15 cellular contexts compared by ENCODE assay signal in genomic region chr5:124790261-124790894, GRCh38. TPM values are rescaled to one million over a fixed set of nuclear protein-coding genes. Genes with fewer than 3 reads are reported as not detected.
DNase-seq lines count a peak whose midpoint lies in the region; ATAC-seq and TF ChIP-seq lines count a peak whose summit lies in the region.
"Had no signal": no experiment of that assay in that cellular context is flagged by ENCODE, and none has a peak within 500 bp of the region (broad histone marks: within the 10 kb centered on the region; RNA-seq: fewer than 3 reads in every experiment).

No MANE protein-coding gene starts in this region.

- H3K4me1 ChIP-seq in hepatocyte (ENCODE audit: insufficient read depth): peaks cover 15% of the 10 kb centered on the region
- H3K4me1 ChIP-seq in skeletal muscle satellite cell (ENCODE audit: control insufficient read depth, insufficient read depth, low read length): peaks cover 18% of the 10 kb centered on the region
- H3K4me1 ChIP-seq: BLaER1, esophagus squamous epithelium had no signal

- no peak overlapping the region for H3K4me3 Mint-ChIP-seq in nephron progenitor cell
- H3K4me3 Mint-ChIP-seq: activated naive CD4-positive, alpha-beta T cell treated with anti-CD3 and anti-CD28 coated beads for 36 hours; GM23338; stimulated activated effector memory CD8-positive, alpha-beta T cell treated with anti-CD3 and anti-CD28 coated beads, Interleukin-12 subunit alpha, Interleukin-12 subunit beta, amount 100 ng/mL, for 72 hours had no signal

- no peak overlapping the region for H2AFZ ChIP-seq in hepatocyte
- H2AFZ ChIP-seq: GM23338 had no signal

- no peaks in the 10 kb centered on the region for H3K27me3 Mint-ChIP-seq in nephron progenitor cell (ENCODE audit: low read depth, poor library complexity)

- peak overlapping the region; percentile 5 for H3K4me2 ChIP-seq in hepatocyte
- H3K4me2 ChIP-seq in skeletal muscle satellite cell (ENCODE audit: low read length): peak overlapping the region; percentile 22
- H3K4me2 ChIP-seq: BLaER1, GM23338 had no signal

- H3K4me1 Mint-ChIP-seq in nephron progenitor cell: peaks cover 25% of the 10 kb centered on the region
- H3K4me1 Mint-ChIP-seq: GM23338; stimulated activated effector memory CD8-positive, alpha-beta T cell treated with anti-CD3 and anti-CD28 coated beads, Interleukin-12 subunit alpha, Interleukin-12 subunit beta, amount 100 ng/mL, for 72 hours had no signal

- no peaks in the 10 kb centered on the region for H3K36me3 Mint-ChIP-seq in nephron progenitor cell (ENCODE audit: low read depth)
- H3K36me3 Mint-ChIP-seq: stimulated activated effector memory CD8-positive, alpha-beta T cell treated with anti-CD3 and anti-CD28 coated beads, Interleukin-12 subunit alpha, Interleukin-12 subunit beta, amount 100 ng/mL, for 72 hours had no signal

- H3K9me3 ChIP-seq in hepatocyte (ENCODE audit: low read depth): no peaks in the 10 kb centered on the region
- no peaks in the 10 kb centered on the region for H3K9me3 ChIP-seq in skeletal muscle satellite cell (replicated peaks; ENCODE audit: low read length)
- H3K9me3 ChIP-seq: BLaER1, esophagus squamous epithelium had no signal

- no peak overlapping the region for H3K9ac ChIP-seq in skeletal muscle satellite cell (ENCODE audit: low read depth, low read length)
- H3K9ac ChIP-seq: BLaER1 had no signal

- in situ Hi-C loops in astrocyte of the spinal cord (cut with HindIII; ENCODE audit: low sequenced_read_pairs): no loop called here

- no peaks in the 10 kb centered on the region for H3K27me3 ChIP-seq in hepatocyte
- H3K27me3 ChIP-seq in skeletal muscle satellite cell (ENCODE audit: control insufficient read depth, insufficient read depth, low read length): no peaks in the 10 kb centered on the region
- H3K27me3 ChIP-seq: BLaER1, esophagus squamous epithelium had no signal

- DNase-seq in LoVo (ENCODE audit: low spot score) (peak; percentile 27), astrocyte of the spinal cord (ENCODE audit: low read depth, low spot score) (peak; percentile 53), hepatocyte (ENCODE audit: low spot score) (peak; percentile 24), nephron progenitor cell (no peak), NCI-H446 treated with DMSO at 0.1 percent for 48 hours (lab: John Stamatoyannopoulos, UW) (no peak)
- DNase-seq: activated naive CD4-positive, alpha-beta T cell treated with anti-CD3 and anti-CD28 coated beads for 36 hours; esophagus squamous epithelium; stimulated activated CD4-positive, alpha-beta T cell treated with anti-CD3 and anti-CD28 coated beads, Interleukin-4, amount 100 ng/mL, for 24 hours had no signal

- H3K4me3 ChIP-seq in astrocyte of the spinal cord (ENCODE audit: low read depth, low read length) (no peak overlapping the region), hepatocyte (no peak overlapping the region), skeletal muscle satellite cell (ENCODE audit: low read length) (no peak overlapping the region)
- H3K4me3 ChIP-seq: BLaER1, esophagus squamous epithelium, GM23338 had no signal

- 80% methylated on average over 3 of the region's 3 CpGs for WGBS in hepatocyte (ENCODE audit: low lambda C conversion rate, missing lambda C conversion rate)

- no peaks in the 10 kb centered on the region for H3K9me2 ChIP-seq in hepatocyte (replicated peaks; ENCODE audit: insufficient read depth)

- H3K9me3 Mint-ChIP-seq in nephron progenitor cell: no peaks in the 10 kb centered on the region
- H3K9me3 Mint-ChIP-seq: GM23338 had no signal

- H3K27ac Mint-ChIP-seq in nephron progenitor cell: no peak overlapping the region
- H3K27ac Mint-ChIP-seq: activated naive CD4-positive, alpha-beta T cell treated with anti-CD3 and anti-CD28 coated beads for 36 hours; GM23338; stimulated activated effector memory CD8-positive, alpha-beta T cell treated with anti-CD3 and anti-CD28 coated beads, Interleukin-12 subunit alpha, Interleukin-12 subunit beta, amount 100 ng/mL, for 72 hours had no signal

- H4K20me1 ChIP-seq in hepatocyte (ENCODE audit: insufficient read depth, poor library complexity, severe bottlenecking): no peaks in the 10 kb centered on the region
- H4K20me1 ChIP-seq: BLaER1 had no signal

- TF ChIP-seq CTCF in astrocyte of the spinal cord (IDR thresholded peaks at IDR 0.05; ENCODE audit: low read depth, low read length) (no peak), hepatocyte (IDR thresholded peaks at IDR 0.05; ENCODE audit: poor library complexity) (no peak), nephron progenitor cell (IDR thresholded peaks at IDR 0.05) (no peak)

- no peak for ATAC-seq in HG03135 (IDR thresholded peaks at IDR 0.05; ENCODE audit: unreplicated experiment)
- no peak for ATAC-seq in HG03442 (IDR thresholded peaks at IDR 0.05; ENCODE audit: unreplicated experiment)
- ATAC-seq: GM23338; stimulated activated effector memory CD8-positive, alpha-beta T cell treated with anti-CD3 and anti-CD28 coated beads, Interleukin-12 subunit alpha, Interleukin-12 subunit beta, amount 100 ng/mL, for 72 hours had no signal

- peak overlapping the region; percentile 65 for H3K27ac ChIP-seq in hepatocyte
- H3K27ac ChIP-seq: BLaER1, esophagus squamous epithelium, WERI-Rb-1 had no signal

- no peaks in the 10 kb centered on the region for H3K36me3 ChIP-seq in hepatocyte (replicated peaks; ENCODE audit: insufficient read depth, low read depth)
- H3K36me3 ChIP-seq in skeletal muscle satellite cell (ENCODE audit: insufficient read depth, low read length): no peaks in the 10 kb centered on the region
- H3K36me3 ChIP-seq: BLaER1, esophagus squamous epithelium, WERI-Rb-1 had no signal

- H3K79me2 ChIP-seq in hepatocyte: no peaks in the 10 kb centered on the region

RNA-seq across cellular contexts. Expression of gene ZNF608, which starts 43.9 kb away (rescaled TPM):
- 28.5 and 30.0 TPM in 2 replicates for total RNA-seq in hepatocyte
- polyA plus RNA-seq in hepatocyte: 12.4 and 19.8 TPM in 2 replicates
- total RNA-seq in skeletal muscle satellite cell (2012; rRNA removed): 3.5 and 5.7 TPM in 2 replicates
- total RNA-seq: activated naive CD4-positive, alpha-beta T cell treated with anti-CD3 and anti-CD28 coated beads for 36 hours had no signal

Comparison
In these comparisons a context has a peak if more than half of its experiments do, and no peak if none do; other contexts are left out.
1. DNase-seq: peak in LoVo (single experiment), astrocyte of the spinal cord (single experiment) and hepatocyte (single experiment); none in nephron progenitor cell (single experiment) and NCI-H446 treated with DMSO at 0.1 percent for 48 hours (single experiment).